ENCODE assay signal across 8 cellular contexts in genomic region chr16:29268956-29269811, GRCh38.
DNase-seq lines count a peak whose midpoint lies in the region; ATAC-seq and TF ChIP-seq lines count a peak whose summit lies in the region.
"Not testable (repeated sequence)": the region's sequence is repeated elsewhere in the genome, so short reads cannot be mapped to it uniquely, and the experiment has no call there.

No MANE protein-coding gene starts in this region.

- H3K4me1 ChIP-seq in HEK293 (ENCODE audit: control insufficient read depth, insufficient read depth, low read length): not testable (repeated sequence)
- peaks cover 14% of the 10 kb centered on the region for H3K4me1 ChIP-seq in Panc1 (ENCODE audit: control insufficient read depth, insufficient read depth, low read length)
- H3K4me1 ChIP-seq in ascending aorta: peaks cover 19 to 34% of the 10 kb centered on the region in 2 donors
- peaks cover 33% of the 10 kb centered on the region for H3K4me1 ChIP-seq in left ventricle myocardium inferior
- H3K4me1 ChIP-seq in stomach smooth muscle (ENCODE audit: control insufficient read depth, insufficient read depth, low read length): peaks cover 35% of the 10 kb centered on the region

- BruUV-seq in Panc1 (replicated peaks; lab: Mats Ljungman, UMichigan): not testable (repeated sequence)

- not testable (repeated sequence) for H3K9ac ChIP-seq in stomach smooth muscle (ENCODE audit: low read length in 2 of 2)

- CTCF ChIA-PET in HEK293 (lab: Yijun Ruan, JAX); Panc1 (lab: Charles Lee): not testable (repeated sequence)

- H3K36me3 ChIP-seq in HEK293 (ENCODE audit: control insufficient read depth in 2 of 2, insufficient read depth in 1 of 2, low read length in 2 of 2); Panc1 (ENCODE audit: control insufficient read depth, insufficient read depth, low read length); ascending aorta; left ventricle myocardium inferior; stomach smooth muscle (ENCODE audit: control insufficient read depth in 2 of 2, insufficient read depth in 2 of 2, low read length in 2 of 2): not testable (repeated sequence)

- POLR2A ChIA-PET in HEK293 (lab: Yijun Ruan, JAX); Panc1 (lab: Charles Lee): not testable (repeated sequence)

- H3K4me3 ChIP-seq in HEK293 (ENCODE audit: low read depth, low read length); Panc1 (ENCODE audit: low read depth in 2 of 2, low read length in 2 of 2); ascending aorta; epithelial cell of esophagus (ENCODE audit: low read length); left ventricle myocardium inferior: not testable (repeated sequence)
- H3K4me3 ChIP-seq in stomach smooth muscle (ENCODE audit: low read length in 2 of 2): peak overlapping the region in 1 of 2 donors; percentile 35

- in situ Hi-C loops in Panc1 (cut with HindIII; ENCODE audit: low pct_unique_long_range_greater_than_20kb, low sequenced_read_pairs): not testable (repeated sequence)

- not testable (repeated sequence) for TF ChIP-seq CTCF in AG09319 (IDR thresholded peaks at IDR 0.05; ENCODE audit: low read depth, low read length); HEK293 (tag by site-specific recombination; IDR thresholded peaks at IDR 0.05); Panc1 (IDR thresholded peaks at IDR 0.05); ascending aorta (IDR thresholded peaks at IDR 0.05); epithelial cell of esophagus (IDR thresholded peaks at IDR 0.05; ENCODE audit: insufficient read depth, low read depth, low read length, missing control alignments); left ventricle myocardium inferior (IDR thresholded peaks at IDR 0.05; ENCODE audit: borderline replicate concordance)

- intact Hi-C loops in Panc1 (cut with micrococcal nuclease; ENCODE audit: unreplicated experiment); ascending aorta (cut with DNase I); left ventricle myocardium inferior (cut with micrococcal nuclease): not testable (repeated sequence)

- ATAC-seq in Panc1: peak; percentile 49

- H3K27ac ChIP-seq in HEK293 (ENCODE audit: extremely low read depth, low read depth, low read length); left ventricle myocardium inferior (replicated peaks): not testable (repeated sequence)
- H3K27ac ChIP-seq in Panc1 (ENCODE audit: low read length) (peak overlapping the region; percentile 59; the same call in 1 of the 2 replicates), ascending aorta (peak overlapping the region; percentile 60 to 66), stomach smooth muscle (ENCODE audit: low read length) (peak overlapping the region; percentile 18)

- not testable (repeated sequence) for H3K27me3 ChIP-seq in Panc1 (ENCODE audit: control insufficient read depth, insufficient read depth, low read length); ascending aorta; left ventricle myocardium inferior (ENCODE audit: low read depth); stomach smooth muscle (ENCODE audit: control insufficient read depth in 1 of 2, insufficient read depth in 2 of 2, low read length in 2 of 2)

- not testable (repeated sequence) for H3K9me3 ChIP-seq in HEK293 (ENCODE audit: control insufficient read depth, insufficient read depth, low read depth, low read length); Panc1 (ENCODE audit: control insufficient read depth, insufficient read depth, low read depth, low read length); ascending aorta; left ventricle myocardium inferior (replicated peaks); stomach smooth muscle (ENCODE audit: control insufficient read depth in 2 of 2, low read length in 2 of 2)

- peak; percentile 61 for DNase-seq in AG09319 (ENCODE audit: extremely low read depth, low read depth)
- not testable (repeated sequence) for DNase-seq in Panc1 (ENCODE audit: low read depth, low spot score)
- DNase-seq in ascending aorta (ENCODE audit: low spot score in 2 of 2): peak in 1 of 2 donors; percentile 86
- peak; percentile 86 for DNase-seq in epithelial cell of esophagus (ENCODE audit: low read depth)
- DNase-seq in left ventricle myocardium inferior: peak; percentile 54
- DNase-seq in non-pigmented ciliary epithelial cell (ENCODE audit: low read depth): peak; percentile 49

TF ChIP-seq in HEK293, 187 proteins besides CTCF, POLR2A, EP300 and RAD21:
- TF ChIP-seq GLIS1 (tag by site-specific recombination; IDR thresholded peaks at IDR 0.05) (peak; percentile 25; the same call in 1 of the 2 replicates), REST (tag by site-specific recombination; IDR thresholded peaks at IDR 0.05) (0 out of 2 replicates have a peak, but pooled peaks have one; percentile 15), ZNF692 (tag by site-specific recombination; IDR thresholded peaks at IDR 0.05) (peak; percentile 47; the same call in 1 of the 2 replicates)
